Comparison of ENCODE assay signal across 8 cellular contexts in the genomic region with DNA sequence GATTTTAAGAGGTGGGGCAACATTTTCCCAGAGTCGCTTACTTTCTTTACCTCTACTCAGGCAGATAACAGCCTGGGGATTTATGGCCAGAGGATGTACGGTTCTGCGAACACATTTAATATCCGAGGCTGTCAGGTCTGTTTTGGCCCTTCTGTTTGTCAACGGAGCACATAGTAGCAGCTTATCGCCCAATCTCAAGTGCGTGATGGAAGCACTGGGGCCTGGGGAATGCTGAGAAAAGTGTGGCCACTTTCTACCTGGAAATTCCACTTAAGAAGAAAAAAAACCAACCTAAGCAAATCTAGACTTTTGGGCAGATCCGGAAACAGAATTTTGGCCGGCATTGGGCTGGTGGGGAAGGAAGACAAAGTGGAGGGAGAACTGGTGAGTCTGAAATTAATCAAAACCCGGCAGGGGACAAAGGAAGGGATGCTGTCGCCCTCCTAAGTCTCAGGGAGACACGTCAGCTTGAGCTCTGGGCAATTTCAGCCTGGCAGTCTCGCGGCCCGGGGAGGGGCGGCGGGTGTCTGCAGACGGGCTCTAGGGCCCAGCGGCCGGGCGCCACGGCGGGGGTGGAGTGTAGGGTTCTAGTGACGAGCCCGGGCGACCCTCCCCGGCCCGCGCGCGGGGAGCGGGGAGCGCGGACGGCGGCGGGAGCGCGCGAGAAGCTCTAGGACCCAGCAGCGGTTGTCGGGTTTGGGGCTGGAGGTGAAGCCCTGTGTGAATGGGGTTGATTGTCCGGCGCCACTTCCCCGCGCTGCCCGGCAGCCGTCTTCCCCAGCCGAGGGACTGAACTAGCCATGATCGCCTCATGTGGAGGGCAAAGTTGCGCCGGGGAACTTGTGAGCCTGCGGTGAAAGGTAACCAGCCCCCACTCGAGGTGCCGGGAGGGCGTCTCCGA. TPM values are rescaled to one million over a fixed set of nuclear protein-coding genes. Genes with fewer than 3 reads are reported as not detected.
DNase-seq lines count a peak whose midpoint lies in the region; ATAC-seq and TF ChIP-seq lines count a peak whose summit lies in the region.

A gene with protein sequence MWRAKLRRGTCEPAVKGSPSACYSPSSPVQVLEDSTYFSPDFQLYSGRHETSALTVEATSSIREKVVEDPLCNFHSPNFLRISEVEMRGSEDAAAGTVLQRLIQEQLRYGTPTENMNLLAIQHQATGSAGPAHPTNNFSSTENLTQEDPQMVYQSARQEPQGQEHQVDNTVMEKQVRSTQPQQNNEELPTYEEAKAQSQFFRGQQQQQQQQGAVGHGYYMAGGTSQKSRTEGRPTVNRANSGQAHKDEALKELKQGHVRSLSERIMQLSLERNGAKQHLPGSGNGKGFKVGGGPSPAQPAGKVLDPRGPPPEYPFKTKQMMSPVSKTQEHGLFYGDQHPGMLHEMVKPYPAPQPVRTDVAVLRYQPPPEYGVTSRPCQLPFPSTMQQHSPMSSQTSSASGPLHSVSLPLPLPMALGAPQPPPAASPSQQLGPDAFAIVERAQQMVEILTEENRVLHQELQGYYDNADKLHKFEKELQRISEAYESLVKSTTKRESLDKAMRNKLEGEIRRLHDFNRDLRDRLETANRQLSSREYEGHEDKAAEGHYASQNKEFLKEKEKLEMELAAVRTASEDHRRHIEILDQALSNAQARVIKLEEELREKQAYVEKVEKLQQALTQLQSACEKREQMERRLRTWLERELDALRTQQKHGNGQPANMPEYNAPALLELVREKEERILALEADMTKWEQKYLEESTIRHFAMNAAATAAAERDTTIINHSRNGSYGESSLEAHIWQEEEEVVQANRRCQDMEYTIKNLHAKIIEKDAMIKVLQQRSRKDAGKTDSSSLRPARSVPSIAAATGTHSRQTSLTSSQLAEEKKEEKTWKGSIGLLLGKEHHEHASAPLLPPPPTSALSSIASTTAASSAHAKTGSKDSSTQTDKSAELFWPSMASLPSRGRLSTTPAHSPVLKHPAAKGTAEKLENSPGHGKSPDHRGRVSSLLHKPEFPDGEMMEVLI (plus strand): TSS at position 656 of the 901 bp plus-strand sequence. CDS start 156 bp downstream, at position 812.

- no peaks in the 10 kb centered on the region for H3K9me3 Mint-ChIP-seq in activated T-helper 17 cell treated with anti-CD3 and anti-CD28 coated beads, Interleukin-2, amount 50 U/mL, for 72 hours
- H3K9me3 Mint-ChIP-seq in naive thymus-derived CD8-positive, alpha-beta T cell, result peaks cover 0 to 4% (median 0%) of the 10 kb centered on the region in 9 donors

- no peaks in the 10 kb centered on the region for H3K36me3 ChIP-seq in upper lobe of left lung

- no peaks in the 10 kb centered on the region for H3K9me3 ChIP-seq in upper lobe of left lung

- H3K4me1 ChIP-seq in foreskin keratinocyte (peaks cover 31% of the 10 kb centered on the region), upper lobe of left lung (peaks cover 15 to 51% (median 27%) of the 10 kb centered on the region in 4 donors)

- H3K27me3 ChIP-seq in foreskin keratinocyte (no peaks in the 10 kb centered on the region), upper lobe of left lung (peaks cover 0 to 5% (median 0%) of the 10 kb centered on the region in 4 donors)

- peak within 1 kb of the TSS; percentile 18 for H3K4me3 Mint-ChIP-seq in activated T-helper 17 cell treated with anti-CD3 and anti-CD28 coated beads, Interleukin-2, amount 50 U/mL, for 72 hours
- H3K4me3 Mint-ChIP-seq in naive thymus-derived CD8-positive, alpha-beta T cell, result peak within 1 kb of the TSS; percentile 55 to 86 (median 74)

- no peak within 1 kb of the TSS for H3K27ac Mint-ChIP-seq in activated T-helper 17 cell treated with anti-CD3 and anti-CD28 coated beads, Interleukin-2, amount 50 U/mL, for 72 hours
- no peak within 1 kb of the TSS for H3K27ac Mint-ChIP-seq in naive thymus-derived CD8-positive, alpha-beta T cell

- 1 to 9% methylated on average over 23 to 57 of the region's 57 CpGs for WGBS in upper lobe of left lung, 2 donors

- H3K36me3 Mint-ChIP-seq in activated T-helper 17 cell treated with anti-CD3 and anti-CD28 coated beads, Interleukin-2, amount 50 U/mL, for 72 hours (ENCODE audit: low read depth), result no peaks in the 10 kb centered on the region
- H3K36me3 Mint-ChIP-seq in naive thymus-derived CD8-positive, alpha-beta T cell, result no peaks in the 10 kb centered on the region

- TF ChIP-seq POLR2A in GM18526 (IDR thresholded peaks at IDR 0.05; ENCODE audit: extremely low read depth, insufficient read length) (peak; percentile 57), upper lobe of left lung (IDR thresholded peaks at IDR 0.05) (peak in 3 of 4 donors; percentile 32 to 82 (median 77))

- H3K4me3 ChIP-seq in upper lobe of left lung, result peak within 1 kb of the TSS; percentile 63 to 84 (median 76)

- peak; percentile 85 for ATAC-seq in HG03108 (IDR thresholded peaks at IDR 0.05; ENCODE audit: unreplicated experiment)
- no peak for ATAC-seq in activated T-helper 17 cell treated with anti-CD3 and anti-CD28 coated beads, Interleukin-2, amount 50 U/mL, for 72 hours (replicated peaks)
- ATAC-seq in foreskin keratinocyte, result peak; percentile 80
- ATAC-seq in naive thymus-derived CD8-positive, alpha-beta T cell, result peak in 1 of 2 donors; percentile 46
- ATAC-seq in upper lobe of left lung (ENCODE audit: low FRiP score in 2 of 2), result peak; percentile 96

- POLR2A ChIA-PET in naive thymus-derived CD8-positive, alpha-beta T cell (lab: Charles Lee), result no interaction called here

- DNase-seq in AG08395 (ENCODE audit: low spot score), result peak; percentile 85
- peak; percentile 68 for DNase-seq in NCI-H510A (lab: John Stamatoyannopoulos, UW)
- peak; percentile 71 to 88 for DNase-seq in foreskin keratinocyte
- peak in 1 of 10 donors; percentile 20 for DNase-seq in naive thymus-derived CD8-positive, alpha-beta T cell
- peak; percentile 95 to 98 for DNase-seq in upper lobe of left lung

- no peaks in the 10 kb centered on the region for H3K4me1 Mint-ChIP-seq in activated T-helper 17 cell treated with anti-CD3 and anti-CD28 coated beads, Interleukin-2, amount 50 U/mL, for 72 hours
- peaks cover 2 to 14% (median 14%) of the 10 kb centered on the region in 4 donors for H3K4me1 Mint-ChIP-seq in naive thymus-derived CD8-positive, alpha-beta T cell

- H3K27me3 Mint-ChIP-seq in activated T-helper 17 cell treated with anti-CD3 and anti-CD28 coated beads, Interleukin-2, amount 50 U/mL, for 72 hours, result peaks cover 35% of the 10 kb centered on the region
- H3K27me3 Mint-ChIP-seq in naive thymus-derived CD8-positive, alpha-beta T cell, result peaks cover 29 to 41% (median 34%) of the 10 kb centered on the region in 5 donors

- H3K27ac ChIP-seq in foreskin keratinocyte (peak within 1 kb of the TSS; percentile 81), upper lobe of left lung (peak within 1 kb of the TSS; percentile 92 to 99 (median 96))

- TF ChIP-seq CTCF in foreskin keratinocyte (conservative IDR thresholded peaks at IDR 0.05), result peak; percentile 53
- TF ChIP-seq CTCF in upper lobe of left lung (IDR thresholded peaks at IDR 0.05), result no peak

- peak in 1 of 4 donors; percentile 35 for TF ChIP-seq EP300 in upper lobe of left lung (IDR thresholded peaks at IDR 0.05)

RNA-seq across cellular contexts. Expression of the gene that starts here (rescaled TPM):
- total RNA-seq in activated T-helper 17 cell treated with anti-CD3 and anti-CD28 coated beads, Interleukin-2, amount 50 U/mL, for 72 hours, result under 1 TPM; 0.06 to 0.34 TPM
- 158 and 182 TPM in 2 replicates for total RNA-seq in foreskin keratinocyte
- 25.6 and 26.8 TPM in 2 replicates for polyA plus RNA-seq in foreskin keratinocyte
- under 1 TPM; 0.03 to 0.08 TPM for total RNA-seq in naive thymus-derived CD8-positive, alpha-beta T cell
- polyA plus RNA-seq in naive thymus-derived CD8-positive, alpha-beta T cell, result under 1 TPM in 2 of 3 donors, not detected in 1; 0.07 to 0.10 TPM
- total RNA-seq in upper lobe of left lung, result 10 to 100 TPM; 30.4 to 54.7 (median 46.1) TPM

Comparison
In these comparisons a context has a peak if more than half of its experiments do, and no peak if none do; other contexts are left out.
1. RNA of the gene that starts here (total RNA-seq): 158 to 182 TPM in foreskin keratinocyte and 30.4 to 54.7 TPM in upper lobe of left lung; 0.06 to 0.34 TPM in activated T-helper 17 cell treated with anti-CD3 and anti-CD28 coated beads, Interleukin-2, amount 50 U/mL, for 72 hours and 0.03 to 0.08 TPM in naive thymus-derived CD8-positive, alpha-beta T cell; every median in the first group is over 10 times any median in the second.
2. RNA of the gene that starts here (polyA plus RNA-seq): 25.6 to 26.8 TPM in foreskin keratinocyte; 0.07 to 0.10 TPM in naive thymus-derived CD8-positive, alpha-beta T cell; every median in the first group is over 10 times any median in the second.